9 cellular contexts compared by ENCODE assay signal in the genomic region with DNA sequence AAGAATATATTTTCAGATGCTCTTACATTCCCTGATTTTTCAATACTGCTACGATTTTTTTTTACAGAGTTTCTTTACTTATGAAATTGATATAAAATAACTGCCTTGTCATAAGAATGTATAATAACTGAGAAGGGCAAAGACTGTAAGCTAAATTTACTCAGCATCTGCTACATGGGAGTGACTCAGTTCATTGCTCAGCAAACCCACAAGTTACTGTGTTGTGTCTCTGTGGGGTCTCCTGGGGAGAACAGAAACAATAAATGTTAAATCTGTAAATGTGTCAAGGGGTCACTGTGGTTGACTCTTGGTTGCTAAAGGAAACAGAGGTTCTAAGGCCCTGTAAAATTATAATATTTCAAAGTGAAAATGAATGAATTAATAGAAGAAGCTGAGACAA.
A peak's percentile ranks its signal among the peaks of the same experiment; 100 is the strongest.
DNase-seq lines count a peak whose midpoint lies in the region; ATAC-seq and TF ChIP-seq lines count a peak whose summit lies in the region.
"Had no signal": no experiment of that assay in that cellular context is flagged by ENCODE, and none has a peak within 500 bp of the region (broad histone marks: within the 10 kb centered on the region; RNA-seq: fewer than 3 reads in every experiment).

No MANE protein-coding gene starts in this region.

- intact Hi-C loops in OCI-LY7 (cut with micrococcal nuclease; ENCODE audit: unreplicated experiment) (no loop called here), natural killer cell (cut with micrococcal nuclease) (no loop called here), Caco-2 (cut with micrococcal nuclease; ENCODE audit: unreplicated experiment) (no loop called here)

- no peak overlapping the region for H3K4me3 ChIP-seq in OCI-LY7 (ENCODE audit: low read depth, low read length, poor library complexity, severe bottlenecking)
- no peak overlapping the region for H3K4me3 ChIP-seq in Caco-2 (ENCODE audit: low read depth, low read length)

- no peak for TF ChIP-seq CTCF in OCI-LY7 (conservative IDR thresholded peaks at IDR 0.05; ENCODE audit: low read length)
- no peak for TF ChIP-seq CTCF in natural killer cell (IDR thresholded peaks at IDR 0.05)
- no peak for TF ChIP-seq CTCF in Caco-2 (IDR thresholded peaks at IDR 0.05; ENCODE audit: insufficient read depth in 1 of 2, low read depth in 1 of 2, low read length in 1 of 2, severe bottlenecking in 1 of 2, unreplicated experiment in 1 of 2)

- H3K9me3 Mint-ChIP-seq in natural killer cell (no peaks in the 10 kb centered on the region), Caco-2 (ENCODE audit: unreplicated experiment) (no peaks in the 10 kb centered on the region)
- H3K9me3 Mint-ChIP-seq in naive thymus-derived CD8-positive, alpha-beta T cell = no peaks in the 10 kb centered on the region

- CTCF ChIA-PET in OCI-LY7 (lab: Charles Lee; ENCODE audit: unreplicated experiment) (no interaction called here), Caco-2 (lab: Charles Lee) (no interaction called here)

- BruUV-seq in OCI-LY7 (replicated peaks; lab: Mats Ljungman, UMichigan) = no TSS peak
- BruUV-seq in Caco-2 (replicated peaks; lab: Mats Ljungman, UMichigan) = no TSS peak

- no peaks in the 10 kb centered on the region for H3K9me2 ChIP-seq in OCI-LY7 (ENCODE audit: insufficient read depth, low read length)

- no peaks in the 10 kb centered on the region for H3K27me3 Mint-ChIP-seq in natural killer cell (ENCODE audit: low read depth in 2 of 2)
- no peaks in the 10 kb centered on the region for H3K27me3 Mint-ChIP-seq in Caco-2 (ENCODE audit: insufficient read depth, unreplicated experiment)
- H3K27me3 Mint-ChIP-seq in naive thymus-derived CD8-positive, alpha-beta T cell = no peaks in the 10 kb centered on the region

- H3K4me1 Mint-ChIP-seq in natural killer cell (peaks cover 23 to 41% of the 10 kb centered on the region in 2 donors), Caco-2 (ENCODE audit: low read depth, unreplicated experiment) (no peaks in the 10 kb centered on the region)
- peaks cover 3 to 26% (median 10%) of the 10 kb centered on the region in 4 donors for H3K4me1 Mint-ChIP-seq in naive thymus-derived CD8-positive, alpha-beta T cell

- H3K4me2 ChIP-seq in OCI-LY7 (ENCODE audit: low read length) = peak overlapping the region; percentile 26

- peaks cover 28% of the 10 kb centered on the region for H3K4me1 ChIP-seq in OCI-LY7 (ENCODE audit: insufficient read depth, low read length, poor library complexity, severe bottlenecking)
- no peaks in the 10 kb centered on the region for H3K4me1 ChIP-seq in Caco-2

- H3K36me3 Mint-ChIP-seq in natural killer cell = no peaks in the 10 kb centered on the region
- no peaks in the 10 kb centered on the region for H3K36me3 Mint-ChIP-seq in Caco-2 (ENCODE audit: insufficient read depth, unreplicated experiment)
- H3K36me3 Mint-ChIP-seq in naive thymus-derived CD8-positive, alpha-beta T cell = no peaks in the 10 kb centered on the region

- no peaks in the 10 kb centered on the region for H3K36me3 ChIP-seq in OCI-LY7 (ENCODE audit: insufficient read depth, low read length)
- H3K36me3 ChIP-seq in Caco-2 (ENCODE audit: control insufficient read depth, insufficient read depth, low read length) = no peaks in the 10 kb centered on the region

- no peaks in the 10 kb centered on the region for H3K27me3 ChIP-seq in Caco-2 (replicated peaks; ENCODE audit: control insufficient read depth, insufficient read depth, low read length)

- no peak for DNase-seq in OCI-LY7 (ENCODE audit: low spot score)
- no peak for DNase-seq in natural killer cell
- no peak for DNase-seq in activated CD4-positive, alpha-beta T cell treated with anti-CD3 and anti-CD28 coated beads, Interleukin-2, amount 50 U/mL, for 4 hours
- no peak for DNase-seq in Caco-2
- DNase-seq in effector CD8-positive, alpha-beta T cell (lab: John Stamatoyannopoulos, UW) = no peak
- DNase-seq in naive thymus-derived CD8-positive, alpha-beta T cell = no peak
- DNase-seq: NCI-H2081 treated with DMSO at 0.1 percent for 48 hours had no signal

- H3K79me2 ChIP-seq in OCI-LY7 (ENCODE audit: insufficient read depth, low read depth, low read length) = no peaks in the 10 kb centered on the region

- peak; percentile 63 for ATAC-seq in GM18517 (IDR thresholded peaks at IDR 0.05; ENCODE audit: unreplicated experiment)
- ATAC-seq in HG02623 (IDR thresholded peaks at IDR 0.05; ENCODE audit: unreplicated experiment) = peak; percentile 56
- ATAC-seq in natural killer cell = peak; percentile 54 to 75 (median 72)
- no peak for ATAC-seq in naive thymus-derived CD8-positive, alpha-beta T cell

- H4K20me1 ChIP-seq in OCI-LY7 (ENCODE audit: insufficient read depth, low read length) = no peaks in the 10 kb centered on the region

- H3K4me3 Mint-ChIP-seq in natural killer cell (no peak overlapping the region), Caco-2 (ENCODE audit: unreplicated experiment) (no peak overlapping the region)
- no peak overlapping the region for H3K4me3 Mint-ChIP-seq in naive thymus-derived CD8-positive, alpha-beta T cell

- H3K27ac Mint-ChIP-seq in natural killer cell (peak overlapping the region; percentile 24 to 49), Caco-2 (ENCODE audit: unreplicated experiment) (no peak overlapping the region)
- H3K27ac Mint-ChIP-seq in naive thymus-derived CD8-positive, alpha-beta T cell = peak overlapping the region in 2 of 10 donors; percentile 16 to 48

- H3K27ac ChIP-seq in OCI-LY7 (ENCODE audit: low read depth, low read length, poor library complexity, severe bottlenecking) = no peak overlapping the region

- H3K9me3 ChIP-seq in OCI-LY7 (ENCODE audit: low read length) (no peaks in the 10 kb centered on the region), Caco-2 (no peaks in the 10 kb centered on the region)

- H2AFZ ChIP-seq in OCI-LY7 (ENCODE audit: low read length) = no peak overlapping the region

- POLR2A ChIA-PET in OCI-LY7 (lab: Charles Lee) = interaction anchor here (0.6 to 0.9 kb wide), 2 partner anchors 102 to 151 kb away, joined by 3 to 5 read pairs; no protein-coding TSS in a partner anchor
- POLR2A ChIA-PET in Caco-2 (lab: Charles Lee) = no interaction called here
- POLR2A ChIA-PET in naive thymus-derived CD8-positive, alpha-beta T cell (lab: Charles Lee) = no interaction called here

Comparison
In these comparisons a context has a peak if more than half of its experiments do, and no peak if none do; other contexts are left out.
1. ATAC-seq: peak in GM18517 (single experiment), HG02623 (single experiment) and natural killer cell (3 of 3); none in naive thymus-derived CD8-positive, alpha-beta T cell (0 of 2).